Comparison of ENCODE assay signal across 28 cellular contexts in the genomic region with DNA sequence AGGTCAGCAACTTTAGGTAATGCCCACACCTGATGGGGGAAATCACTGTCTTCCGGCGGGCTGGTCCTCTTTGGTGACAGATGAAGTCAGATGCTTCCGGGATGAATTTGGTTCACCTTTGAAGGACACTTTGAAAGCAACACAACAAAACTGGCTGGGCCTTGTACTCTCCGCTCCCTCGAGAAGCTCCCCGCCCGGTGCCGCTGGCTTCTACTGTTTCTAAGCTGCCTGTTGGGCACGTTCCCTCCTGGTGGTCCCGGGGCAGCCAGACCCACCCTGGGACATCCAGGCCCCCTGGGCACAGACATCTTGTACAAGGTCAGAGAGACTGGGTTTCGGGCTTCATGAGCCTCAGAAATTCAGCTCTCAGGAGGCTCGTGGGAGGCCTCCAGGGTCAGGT.
"Had no signal": no experiment of that assay in that cellular context is flagged by ENCODE, and none has a peak within 500 bp of the region (broad histone marks: within the 10 kb centered on the region; RNA-seq: fewer than 3 reads in every experiment).

No MANE protein-coding gene starts in this region.

- H3K4me3 Mint-ChIP-seq: effector memory CD8-positive, alpha-beta T cell; immature natural killer cell; memory B cell; mesothelial cell of epicardium; naive B cell; nephron had no signal

- FAIRE-seq: endometrium, frontal cortex, pancreas, small intestine had no signal

- H3K4me3 ChIP-seq: lung, mucosa of descending colon, pancreas, right lobe of liver, stomach, thyroid gland, vagina had no signal

- H3K4me1 ChIP-seq: pancreas, right lobe of liver, stomach, thyroid gland, vagina had no signal

- H3K27ac ChIP-seq: pancreas, right lobe of liver, stomach, thyroid gland, vagina had no signal

- ATAC-seq: effector memory CD8-positive, alpha-beta T cell; left ventricle myocardium superior; mucosa of descending colon; pancreas; right lobe of liver had no signal

- H3K9me3 Mint-ChIP-seq: mesothelial cell of epicardium, nephron had no signal

- H3K4me1 Mint-ChIP-seq: mesothelial cell of epicardium, nephron had no signal

- H3K27me3 ChIP-seq: pancreas, right lobe of liver, thyroid gland, vagina had no signal

- H3K36me3 Mint-ChIP-seq: immature natural killer cell, mesothelial cell of epicardium, naive B cell had no signal

- H3K27ac Mint-ChIP-seq: effector memory CD8-positive, alpha-beta T cell; memory B cell; mesothelial cell of epicardium; naive B cell; nephron; progenitor cell of endocrine pancreas had no signal

- H3K36me3 ChIP-seq: pancreas, right lobe of liver, stomach, thyroid gland, vagina had no signal

- DNase-seq: cortex of kidney; effector memory CD8-positive, alpha-beta T cell; hypothalamus; immature natural killer cell; islet precursor cell; mucosa of descending colon; naive B cell; occipital lobe; small intestine; stimulated activated CD4-positive, alpha-beta T cell treated with anti-CD3 and anti-CD28 coated beads, Interleukin-12 subunit alpha, Interleukin-12 subunit beta, amount 100 ng/mL, for 4 hours; stimulated activated CD4-positive, alpha-beta T cell treated with anti-CD3 and anti-CD28 coated beads, Interleukin-1b, Interleukin-23, amount 100 ng/mL, for 48 hours; stimulated activated CD4-positive, alpha-beta T cell treated with anti-CD3 and anti-CD28 coated beads, Interleukin-4, amount 100 ng/mL, for 1 hour; stimulated activated CD8-positive, alpha-beta memory T cell treated with anti-CD3 and anti-CD28 coated beads, Interleukin-4, amount 100 ng/mL, for 48 hours; stimulated activated naive CD4-positive, alpha-beta T cell treated with Interleukin-2 at 50 U/mL for 16 hours; stomach; thyroid gland; trophoblast cell had no signal

- H3K9me3 ChIP-seq: mucosa of descending colon, pancreas, right lobe of liver, stomach, thyroid gland, vagina had no signal

- H3K27me3 Mint-ChIP-seq: naive B cell had no signal
